ENCODE assay signal across 11 cellular contexts in the genomic region with DNA sequence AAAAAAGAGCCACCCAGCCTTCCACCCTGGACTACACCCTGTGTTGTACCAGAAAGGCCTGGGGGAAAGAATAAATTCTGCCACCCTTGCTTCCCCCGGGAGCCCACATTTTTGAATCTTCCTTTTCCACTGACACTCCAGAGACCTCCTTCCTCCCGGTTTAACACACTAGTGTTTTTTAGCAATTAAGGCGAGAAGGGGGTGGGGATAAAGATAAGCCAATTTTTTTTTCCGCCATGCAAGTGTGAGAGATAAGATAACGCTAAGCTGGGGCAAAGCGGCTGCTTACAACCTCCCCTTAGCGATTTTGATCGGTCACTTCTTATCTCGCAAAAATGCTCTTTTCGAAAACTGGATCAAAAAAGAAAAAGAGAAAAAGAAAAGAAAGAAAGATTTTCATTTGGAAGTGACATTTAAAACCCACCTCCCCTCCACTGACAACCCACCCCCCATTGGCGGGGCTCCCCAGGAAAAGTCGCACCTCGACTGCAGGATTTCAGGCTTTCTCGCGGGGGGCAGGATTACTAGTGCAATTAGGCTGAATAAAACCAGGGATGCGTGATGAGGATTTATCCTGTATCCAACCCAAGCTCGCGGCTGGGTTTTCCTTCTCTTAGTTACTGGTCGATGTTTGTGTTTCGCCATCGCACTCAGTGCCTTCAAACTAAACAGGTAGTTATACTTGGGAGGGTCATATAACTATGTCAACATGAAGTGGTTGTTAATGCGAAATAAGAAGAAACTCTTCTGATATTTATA. TPM values are rescaled to one million over a fixed set of nuclear protein-coding genes. Genes with fewer than 3 reads are reported as not detected.
A peak's percentile ranks its signal among the peaks of the same experiment; 100 is the strongest.
DNase-seq lines count a peak whose midpoint lies in the region; ATAC-seq, FAIRE-seq and TF ChIP-seq lines count a peak whose summit lies in the region.
"Had no signal": no experiment of that assay in that cellular context is flagged by ENCODE, and none has a peak within 500 bp of the region (broad histone marks: within the 10 kb centered on the region; RNA-seq: fewer than 3 reads in every experiment).

No MANE protein-coding gene starts in this region.

- DNase-seq in 8988T = peak; percentile 16
- DNase-seq in D721Med (ENCODE audit: insufficient read length, low spot score) = no peak
- DNase-seq in T-cell = no peak
- no peak for DNase-seq in inferior parietal cortex (ENCODE audit: extremely low spot score)
- no peak for DNase-seq in H4 (ENCODE audit: low spot score)
- DNase-seq in COLO829 (ENCODE audit: low spot score) = no peak
- no peak for DNase-seq in RPMI8226
- DNase-seq: DMS153, NCI-H2029 had no signal

- H3K4me3 ChIP-seq in mesodermal cell (ENCODE audit: extremely low read depth, insufficient read depth, low read length, poor library complexity, severe bottlenecking) = peak overlapping the region; percentile 33

- TF ChIP-seq CTCF in D721Med (IDR thresholded peaks at IDR 0.05; ENCODE audit: insufficient read depth, missing control alignments) = no peak

- H3K9me3 ChIP-seq in mesodermal cell (ENCODE audit: control insufficient read depth, low read length) = no peaks in the 10 kb centered on the region

- peak; percentile 67 for FAIRE-seq in D721Med (lab: Jason Lieb, UNC)

- peak overlapping the region in 1 of 2 donors; percentile 19 for H3K27ac Mint-ChIP-seq in T-cell

- H3K36me3 Mint-ChIP-seq in T-cell = no peaks in the 10 kb centered on the region

- 0% methylated on average over 4 of the region's 22 CpGs; no CpG with 5 or more reads in 1 of the 2 experiments for WGBS in mesodermal cell (ENCODE audit: insufficient coverage in 2 of 2), 2 experiments

- peaks cover 35% of the 10 kb centered on the region for H3K4me1 ChIP-seq in mesodermal cell (ENCODE audit: control insufficient read depth, insufficient read depth, low read length, poor library complexity, severe bottlenecking)

- H3K27ac ChIP-seq in mesodermal cell (ENCODE audit: low read depth, low read length, severe bottlenecking) = no peak overlapping the region

- peaks cover 0 to 4% of the 10 kb centered on the region in 2 donors for H3K27me3 Mint-ChIP-seq in T-cell

- peaks cover 17 to 25% (median 22%) of the 10 kb centered on the region in 3 donors for H3K4me1 Mint-ChIP-seq in T-cell

- H3K9me3 Mint-ChIP-seq in T-cell = no peaks in the 10 kb centered on the region

- no peaks in the 10 kb centered on the region for H3K36me3 ChIP-seq in mesodermal cell (ENCODE audit: control insufficient read depth, insufficient read depth, low read length)

- CTCF ChIA-PET in T-cell (lab: Charles Lee) = interaction anchor here in 1 of 2 donors (0.5 kb wide), 1 partner anchor 19 kb away, joined by 3 read pairs; no protein-coding TSS in a partner anchor

- ATAC-seq in T-cell (replicated peaks in 1 of 4) = no peak
- ATAC-seq: Right ventricle myocardium inferior had no signal

- POLR2A ChIA-PET in T-cell (lab: Charles Lee) = interaction anchor here in 1 of 2 donors (1.1 kb wide), 1 partner anchor 13 kb away, joined by 4 read pairs; no protein-coding TSS in a partner anchor

- peak overlapping the region; percentile 47 to 53 (median 49) for H3K4me3 Mint-ChIP-seq in T-cell

RNA-seq across cellular contexts. Expression of a gene that starts 6.0 kb away (rescaled TPM):
- 10 to 100 TPM; 24.4 to 49.2 (median 42.2) TPM for total RNA-seq in T-cell
- 21.2 TPM for polyA plus RNA-seq in mesodermal cell (2013, experiment 1 of 2)
- 19.5 TPM for polyA plus RNA-seq in mesodermal cell (2013, experiment 2 of 2)
- 22.8 and 23.8 TPM in 2 replicates for total RNA-seq in H4 (2014; rRNA removed; shearing (Covaris generic))
